Comparison of ENCODE assay signal across 23 cellular contexts in the genomic region with DNA sequence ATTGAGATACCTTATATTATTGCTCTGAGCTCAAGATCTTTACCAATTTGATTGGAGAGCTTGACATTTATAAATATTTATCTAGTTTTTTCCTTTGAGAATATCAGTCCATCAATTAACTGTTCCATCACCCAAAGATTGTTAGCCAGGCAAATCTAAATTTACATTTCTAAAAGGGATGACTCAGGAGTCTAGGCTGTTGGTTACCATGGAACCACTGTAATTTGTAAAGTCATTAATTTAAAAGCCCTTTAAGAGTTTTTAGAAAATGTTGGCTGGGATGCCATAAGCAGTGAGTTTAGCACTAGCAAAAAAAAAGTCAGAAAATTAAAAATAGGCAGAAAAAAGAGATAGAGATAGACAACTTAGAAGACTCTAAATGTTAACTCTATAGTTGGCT. TPM values are rescaled to one million over a fixed set of nuclear protein-coding genes. Genes with fewer than 3 reads are reported as not detected.
"Had no signal": no experiment of that assay in that cellular context is flagged by ENCODE, and none has a peak within 500 bp of the region (broad histone marks: within the 10 kb centered on the region; RNA-seq: fewer than 3 reads in every experiment).

No MANE protein-coding gene starts in this region.

- H3K4me3 ChIP-seq: skin epidermis, tibial nerve, uterus had no signal

- ATAC-seq: activated CD4-positive, CD25-positive, alpha-beta regulatory T cell treated with anti-CD3 and anti-CD28 coated beads, Interleukin-2, amount 50 U/mL, for 24 hours; effector memory CD8-positive, alpha-beta T cell; natural killer cell treated with Interleukin-12 subunit alpha and Interleukin-12 subunit beta and Interleukin-15 and Interleukin-18, amount 100 ng/mL, for 72 hours; right cardiac atrium had no signal

- H3K4me1 ChIP-seq: tibial nerve, uterus had no signal

- H3K9me3 ChIP-seq: uterus had no signal

- H3K27ac ChIP-seq: epithelial cell of prostate, tibial nerve, uterus had no signal

- H3K27me3 ChIP-seq: tibial nerve had no signal

- H3K36me3 ChIP-seq: tibial nerve had no signal

- DNase-seq: activated naive CD4-positive, alpha-beta T cell; activated naive CD8-positive, alpha-beta T cell treated with anti-CD3 and anti-CD28 coated beads, Interleukin-2, amount 10 ng/mL, durations not matched to agents 7 days and 5 days; anterior cingulate cortex; cerebellar nuclear complex; effector memory CD8-positive, alpha-beta T cell; hippocampal formation; kidney glomerular epithelial cell; posterior cingulate gyrus; right cardiac atrium; stimulated activated CD4-positive, alpha-beta T cell treated with anti-CD3 and anti-CD28 coated beads, Interleukin-15, amount 100 ng/mL, for 24 hours; stimulated activated CD4-positive, alpha-beta T cell treated with anti-CD3 and anti-CD28 coated beads, Interleukin-4, amount 100 ng/mL, for 24 hours; stimulated activated naive CD4-positive, alpha-beta T cell; substantia nigra; T-helper 9 cell; uterus had no signal

RNA-seq across cellular contexts. Expression of gene SERPINA2, which starts 41.4 kb away (rescaled TPM):
- total RNA-seq: activated CD8-positive, alpha-beta memory T cell treated with anti-CD3 and anti-CD28 coated beads for 36 hours; activated naive CD8-positive, alpha-beta T cell treated with anti-CD3 and anti-CD28 coated beads, Interleukin-2, amount 10 ng/mL, durations not matched to agents 7 days and 5 days; liver; mesenteric fat pad; natural killer cell treated with Interleukin-12 subunit alpha and Interleukin-12 subunit beta and Interleukin-15 and Interleukin-18, amount 100 ng/mL, for 72 hours; right cardiac atrium; tibial nerve; uterus had no signal
- polyA plus RNA-seq: liver, right cardiac atrium had no signal

RNA-seq across cellular contexts. Expression of gene SERPINA11, which starts 44.7 kb away (rescaled TPM):
- total RNA-seq: activated CD8-positive, alpha-beta memory T cell treated with anti-CD3 and anti-CD28 coated beads for 36 hours; activated naive CD8-positive, alpha-beta T cell treated with anti-CD3 and anti-CD28 coated beads, Interleukin-2, amount 10 ng/mL, durations not matched to agents 7 days and 5 days; mesenteric fat pad; natural killer cell treated with Interleukin-12 subunit alpha and Interleukin-12 subunit beta and Interleukin-15 and Interleukin-18, amount 100 ng/mL, for 72 hours; right cardiac atrium; tibial nerve; uterus had no signal
- polyA plus RNA-seq: right cardiac atrium had no signal
